Comparison of ENCODE assay signal across 21 cellular contexts in the genomic region with DNA sequence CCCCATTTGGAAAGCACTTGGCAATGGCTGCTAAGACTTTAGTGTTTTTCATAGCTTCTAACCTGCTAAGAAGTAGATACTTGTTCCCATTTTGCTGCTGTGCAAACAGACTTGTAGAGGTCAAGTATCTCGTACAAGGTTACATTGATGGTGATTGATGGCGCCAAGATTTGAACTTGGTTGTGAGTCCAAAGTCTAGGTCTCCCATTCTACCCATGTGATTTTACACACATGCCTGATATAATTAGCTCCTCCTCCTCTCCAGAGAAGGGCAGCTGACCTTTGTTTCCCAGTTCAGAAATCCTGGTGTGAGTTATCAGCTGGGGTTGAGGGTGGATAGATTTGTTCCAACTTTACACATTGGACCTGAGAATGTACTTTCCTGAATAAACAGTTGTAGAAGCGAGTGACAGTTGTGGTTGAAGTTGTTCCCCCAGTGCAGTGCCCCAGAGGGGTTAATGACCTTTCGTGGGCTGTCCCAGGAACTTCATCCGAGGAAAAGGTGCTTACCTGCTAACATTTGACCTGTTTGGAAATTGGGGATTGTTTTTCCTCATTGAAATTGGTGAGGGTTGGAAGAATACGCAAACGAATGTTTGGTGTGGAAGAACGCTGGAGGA. TPM values are rescaled to one million over a fixed set of nuclear protein-coding genes. Genes with fewer than 3 reads are reported as not detected.
"Had no signal": no experiment of that assay in that cellular context is flagged by ENCODE, and none has a peak within 500 bp of the region (broad histone marks: within the 10 kb centered on the region; RNA-seq: fewer than 3 reads in every experiment).

No MANE protein-coding gene starts in this region.

- H3K27me3 ChIP-seq: adrenal gland, neural progenitor cell, stomach, upper lobe of left lung had no signal

- H3K4me1 ChIP-seq: adrenal gland, neural progenitor cell had no signal

- H3K9me3 Mint-ChIP-seq: activated T-cell treated with anti-CD3 and anti-CD28 coated beads, Interleukin-2, amount 50 U/mL, for 72 hours; neural progenitor cell; stimulated activated effector memory CD8-positive, alpha-beta T cell treated with anti-CD3 and anti-CD28 coated beads, Interleukin-12 subunit alpha, Interleukin-12 subunit beta, amount 100 ng/mL, for 72 hours had no signal

- H3K36me3 ChIP-seq: adrenal gland, neural progenitor cell, stomach had no signal

- H3K27ac Mint-ChIP-seq: activated T-cell treated with anti-CD3 and anti-CD28 coated beads, Interleukin-2, amount 50 U/mL, for 72 hours; neural progenitor cell; stimulated activated effector memory CD8-positive, alpha-beta T cell treated with anti-CD3 and anti-CD28 coated beads, Interleukin-12 subunit alpha, Interleukin-12 subunit beta, amount 100 ng/mL, for 72 hours had no signal

- H2AFZ ChIP-seq: neural progenitor cell had no signal

- H3K9ac ChIP-seq: neural progenitor cell had no signal

- H3K4me3 Mint-ChIP-seq: activated T-cell treated with anti-CD3 and anti-CD28 coated beads, Interleukin-2, amount 50 U/mL, for 72 hours; neural progenitor cell; stimulated activated effector memory CD8-positive, alpha-beta T cell treated with anti-CD3 and anti-CD28 coated beads, Interleukin-12 subunit alpha, Interleukin-12 subunit beta, amount 100 ng/mL, for 72 hours had no signal

- H3K9me3 ChIP-seq: adrenal gland, psoas muscle, stomach, upper lobe of left lung had no signal

- FAIRE-seq: astrocyte had no signal

- ATAC-seq: activated T-cell treated with anti-CD3 and anti-CD28 coated beads, Interleukin-2, amount 50 U/mL, for 72 hours; psoas muscle; right cardiac atrium; stimulated activated effector memory CD8-positive, alpha-beta T cell treated with anti-CD3 and anti-CD28 coated beads, Interleukin-12 subunit alpha, Interleukin-12 subunit beta, amount 100 ng/mL, for 72 hours had no signal

- H3K4me1 Mint-ChIP-seq: stimulated activated effector memory CD8-positive, alpha-beta T cell treated with anti-CD3 and anti-CD28 coated beads, Interleukin-12 subunit alpha, Interleukin-12 subunit beta, amount 100 ng/mL, for 72 hours had no signal

- DNase-seq: activated CD4-positive, alpha-beta T cell treated with anti-CD3 and anti-CD28 coated beads for 1 hour; activated effector memory CD4-positive, alpha-beta T cell treated with anti-CD3 and anti-CD28 coated beads, Interleukin-2, amount 50 U/mL, for 16 hours; activated naive CD4-positive, alpha-beta T cell treated with anti-CD3 and anti-CD28 coated beads, Interleukin-2, amount 50 U/mL, for 16 hours; activated T-cell treated with anti-CD3 and anti-CD28 coated beads, Interleukin-2, amount 50 U/mL, for 72 hours; adrenal gland; dorsolateral prefrontal cortex; erythroblast; head of caudate nucleus; psoas muscle; right cardiac atrium; stimulated activated CD4-positive, alpha-beta T cell treated with anti-CD3 and anti-CD28 coated beads, Interleukin-4, amount 100 ng/mL, for 1 hour; stomach; SW 1271; T-helper 2 cell had no signal

- H3K4me2 ChIP-seq: neural progenitor cell had no signal

- H3K27ac ChIP-seq: adrenal gland, dorsolateral prefrontal cortex, neural progenitor cell, psoas muscle, skin epidermis, stomach, upper lobe of left lung, VCaP had no signal

- H3K36me3 Mint-ChIP-seq: stimulated activated effector memory CD8-positive, alpha-beta T cell treated with anti-CD3 and anti-CD28 coated beads, Interleukin-12 subunit alpha, Interleukin-12 subunit beta, amount 100 ng/mL, for 72 hours had no signal

- H3K4me3 ChIP-seq: adrenal gland, dorsolateral prefrontal cortex, neural progenitor cell, psoas muscle, skin epidermis, stomach, upper lobe of left lung had no signal

RNA-seq across cellular contexts. Expression of a gene that starts 10.4 kb away (rescaled TPM):
- total RNA-seq: activated CD8-positive, alpha-beta memory T cell treated with anti-CD3 and anti-CD28 coated beads for 36 hours had no signal
